In the genomic region with DNA sequence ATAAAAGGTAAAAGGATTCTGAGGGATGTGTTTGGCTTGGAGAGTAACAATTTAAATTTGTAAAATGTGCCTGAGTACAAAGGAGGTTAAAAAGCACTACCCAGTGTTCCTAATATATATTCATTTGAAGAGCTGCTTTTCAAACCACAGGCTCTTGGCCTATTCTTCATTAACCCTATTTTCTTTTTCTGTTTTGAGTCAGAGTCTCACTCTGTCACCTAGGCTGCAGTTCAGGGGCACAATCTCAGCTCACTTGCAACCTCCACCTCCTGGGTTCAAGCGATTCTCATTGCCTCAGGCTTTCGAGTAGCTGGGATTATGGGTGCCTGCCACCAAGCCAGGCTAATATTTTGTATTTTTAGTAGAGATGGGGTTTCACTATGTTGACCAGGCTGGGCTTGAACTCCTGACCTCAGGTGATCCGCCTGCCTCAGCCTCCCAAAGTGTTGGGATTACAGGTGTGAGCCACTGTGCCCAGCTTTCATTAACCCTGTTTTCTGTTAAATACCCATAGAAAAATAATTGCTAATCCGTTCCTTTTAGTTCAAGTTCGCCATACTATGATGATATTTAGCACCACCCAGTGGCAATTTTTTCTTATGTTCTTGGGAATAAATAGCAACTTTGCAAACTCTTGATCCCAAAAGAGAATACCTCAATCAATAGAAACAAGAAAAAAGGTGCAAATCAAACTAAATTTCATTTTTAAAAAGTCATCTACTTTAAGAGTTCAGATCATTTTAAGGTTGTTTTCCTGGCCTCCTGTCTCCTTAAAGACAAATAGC, we compare ENCODE assay signal across 1 cellular context.
TF ChIP-seq lines count a peak whose summit lies in the region.

No MANE protein-coding gene starts in this region.

TF ChIP-seq in HepG2, 621 proteins besides CTCF, POLR2A, EP300 and RAD21:
- TF ChIP-seq, protein P1, sequence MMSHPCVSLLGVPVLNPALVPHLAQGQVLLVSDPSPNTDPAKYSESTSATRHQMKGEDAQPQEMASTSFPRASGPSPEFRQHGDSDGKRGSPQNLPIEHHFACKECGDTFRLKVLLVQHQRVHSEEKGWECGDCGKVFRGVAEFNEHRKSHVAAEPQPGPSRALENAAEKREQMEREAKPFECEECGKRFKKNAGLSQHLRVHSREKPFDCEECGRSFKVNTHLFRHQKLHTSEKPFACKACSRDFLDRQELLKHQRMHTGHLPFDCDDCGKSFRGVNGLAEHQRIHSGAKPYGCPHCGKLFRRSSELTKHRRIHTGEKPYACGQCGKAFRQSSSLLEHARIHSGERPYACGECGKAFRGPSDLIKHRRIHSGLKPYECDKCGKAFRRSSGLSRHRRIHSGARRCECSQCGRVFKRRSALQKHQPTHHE (CRISPR knock-in tag; IDR thresholded peaks at IDR 0.05; ENCODE audit: borderline replicate concordance): no peak
- TF ChIP-seq SETDB1 (CRISPR knock-in tag; IDR thresholded peaks at IDR 0.05; ENCODE audit: borderline replicate concordance) (no peak), BRD4 (CRISPR knock-in tag; IDR thresholded peaks at IDR 0.05) (no peak), RFX1 (IDR thresholded peaks at IDR 0.05) (no peak), CAMTA2 (CRISPR knock-in tag; IDR thresholded peaks at IDR 0.05; ENCODE audit: borderline replicate concordance) (no peak), ZNF780A (CRISPR knock-in tag; IDR thresholded peaks at IDR 0.05) (no peak), SRSF1 (optimal IDR thresholded peaks at IDR 0.05; ENCODE audit: low read depth, low read length) (no peak), MTF2 (CRISPR knock-in tag; IDR thresholded peaks at IDR 0.05; ENCODE audit: borderline replicate concordance) (no peak), ZNF253 (CRISPR knock-in tag; IDR thresholded peaks at IDR 0.05; ENCODE audit: borderline replicate concordance) (no peak)
